In genomic region chr2:207467716-207468347, GRCh38 we compare ENCODE assay signal across 16 cellular contexts.
DNase-seq lines count a peak whose midpoint lies in the region; ATAC-seq and TF ChIP-seq lines count a peak whose summit lies in the region.
"Had no signal": no experiment of that assay in that cellular context is flagged by ENCODE, and none has a peak within 500 bp of the region (broad histone marks: within the 10 kb centered on the region; RNA-seq: fewer than 3 reads in every experiment).

No MANE protein-coding gene starts in this region.

- no peaks in the 10 kb centered on the region for H3K79me1 ChIP-seq in neuronal stem cell (ENCODE audit: low read depth, low read length)

- no TSS peak for BruUV-seq in A673 (replicated peaks; lab: Mats Ljungman, UMichigan)

- H3K4me1 ChIP-seq in foreskin keratinocyte (peaks cover 10% of the 10 kb centered on the region), A673 (ENCODE audit: insufficient read depth, low read length, poor library complexity, severe bottlenecking) (peaks cover 5% of the 10 kb centered on the region), neuronal stem cell (ENCODE audit: control insufficient read depth in 2 of 2, insufficient read depth in 1 of 2, low read depth in 1 of 2, low read length in 2 of 2) (peaks cover under 1 to 7% of the 10 kb centered on the region in 2 donors)
- H3K4me1 ChIP-seq: ascending aorta had no signal

- intact Hi-C loops in A673 (cut with micrococcal nuclease; ENCODE audit: unreplicated experiment): no loop called here

- POLR2A ChIA-PET in RWPE1 (lab: Yijun Ruan, JAX; ENCODE audit: low non-redundant PET): interaction anchor here (0.5 kb wide), 1 partner anchor 105 kb away, joined by 3 read pairs; no protein-coding TSS in a partner anchor
- POLR2A ChIA-PET in A673 (lab: Charles Lee; ENCODE audit: low non-redundant PET): no interaction called here
- POLR2A ChIA-PET in HEK293T (lab: Yijun Ruan, JAX): no interaction called here

- no peak overlapping the region for H3K4ac ChIP-seq in neuronal stem cell (ENCODE audit: low read length)

- H3K9me3 ChIP-seq in A673 (ENCODE audit: low read depth, low read length, poor library complexity, severe bottlenecking): no peaks in the 10 kb centered on the region
- no peaks in the 10 kb centered on the region for H3K9me3 ChIP-seq in neuronal stem cell (replicated peaks in 1 of 2; ENCODE audit: control insufficient read depth in 2 of 2, insufficient read depth in 1 of 2, low read depth in 1 of 2, low read length in 2 of 2)
- H3K9me3 ChIP-seq: ascending aorta, spleen, vagina had no signal

- H2AK5ac ChIP-seq in neuronal stem cell (ENCODE audit: low read depth, low read length): no peak overlapping the region

- no peak overlapping the region for H2BK12ac ChIP-seq in neuronal stem cell (ENCODE audit: low read length)

- H3K36me3 ChIP-seq in A673 (ENCODE audit: insufficient read depth, low read length, poor library complexity, severe bottlenecking): no peaks in the 10 kb centered on the region
- no peaks in the 10 kb centered on the region for H3K36me3 ChIP-seq in neuronal stem cell (replicated peaks in 1 of 2; ENCODE audit: control insufficient read depth in 2 of 2, insufficient read depth in 2 of 2, low read length in 2 of 2)
- H3K36me3 ChIP-seq: ascending aorta, spleen, vagina had no signal

- H3K27ac ChIP-seq in RWPE1: no peak overlapping the region
- peak overlapping the region; percentile 74 for H3K27ac ChIP-seq in foreskin keratinocyte
- no peak overlapping the region for H3K27ac ChIP-seq in A673 (ENCODE audit: low read depth, low read length, poor library complexity, severe bottlenecking)
- H3K27ac ChIP-seq in neuronal stem cell (replicated peaks; ENCODE audit: low read length): no peak overlapping the region
- H3K27ac ChIP-seq: ascending aorta, spleen, vagina had no signal

- no peak overlapping the region for H3K14ac ChIP-seq in neuronal stem cell (ENCODE audit: low read length)

- ATAC-seq in GM21447 (IDR thresholded peaks at IDR 0.05; ENCODE audit: unreplicated experiment) (peak; percentile 64), foreskin keratinocyte (peak; percentile 72)

- DNase-seq in COLO829 (ENCODE audit: low spot score): peak; percentile 23
- DNase-seq in RWPE1 (ENCODE audit: low spot score): peak; percentile 22
- DNase-seq in foreskin keratinocyte: peak in 1 of 2 donors; percentile 69
- no peak for DNase-seq in A673 (ENCODE audit: low spot score)
- no peak for DNase-seq in NCI-H1092 treated with DMSO at 0.1 percent for 48 hours (lab: John Stamatoyannopoulos, UW)
- no peak for DNase-seq in neuronal stem cell (ENCODE audit: low spot score)
- no peak for DNase-seq in HEK293T (ENCODE audit: extremely low spot score)
- DNase-seq: DMS53, H9, kidney glomerular epithelial cell, NCI-H2029, spleen, T1000 had no signal

- no peak overlapping the region for H3K4me3 ChIP-seq in A673 (ENCODE audit: low read depth, low read length, poor library complexity, severe bottlenecking)
- no peak overlapping the region for H3K4me3 ChIP-seq in neuronal stem cell (ENCODE audit: low read length in 2 of 2)
- H3K4me3 ChIP-seq: ascending aorta, spleen, vagina had no signal

- no peak overlapping the region for H4K8ac ChIP-seq in neuronal stem cell (ENCODE audit: low read depth, low read length)

- CTCF ChIA-PET in RWPE1 (lab: Yijun Ruan, JAX) (interaction anchor here (0.6 kb wide), 3 partner anchors 36 to 674 kb away, joined by 3 read pairs; no protein-coding TSS in a partner anchor), A673 (lab: Charles Lee) (no interaction called here), HEK293T (lab: Yijun Ruan, JAX) (no interaction called here)

- H2BK15ac ChIP-seq in neuronal stem cell (ENCODE audit: low read length): no peak overlapping the region

- no peak overlapping the region for H3K4me2 ChIP-seq in neuronal stem cell (ENCODE audit: insufficient read depth, low read length, poor library complexity, severe bottlenecking)

- H2BK120ac ChIP-seq in neuronal stem cell (ENCODE audit: low read depth, low read length): no peak overlapping the region

- no peak overlapping the region for H2BK5ac ChIP-seq in neuronal stem cell (ENCODE audit: low read length)

- H2AFZ ChIP-seq in neuronal stem cell (ENCODE audit: low read length): no peak overlapping the region

- H3K9ac ChIP-seq in neuronal stem cell (ENCODE audit: low read depth, low read length, poor library complexity): no peak overlapping the region

- H3K18ac ChIP-seq in neuronal stem cell (ENCODE audit: low read length): no peak overlapping the region

- TF ChIP-seq CTCF in RWPE1 (conservative IDR thresholded peaks at IDR 0.05; ENCODE audit: low read depth): no peak
- no peak for TF ChIP-seq CTCF in foreskin keratinocyte (conservative IDR thresholded peaks at IDR 0.05)
- no peak for TF ChIP-seq CTCF in A673 (conservative IDR thresholded peaks at IDR 0.05; ENCODE audit: low read depth, low read length)

- H3K27me3 ChIP-seq in foreskin keratinocyte (no peaks in the 10 kb centered on the region), A673 (replicated peaks; ENCODE audit: insufficient read depth, low read depth, low read length, poor library complexity) (peaks cover 27% of the 10 kb centered on the region), neuronal stem cell (ENCODE audit: control insufficient read depth in 3 of 3, insufficient read depth in 3 of 3, low read depth in 1 of 3, low read length in 3 of 3) (no peaks in the 10 kb centered on the region)
- H3K27me3 ChIP-seq: ascending aorta, spleen, vagina had no signal

- no peak overlapping the region for H4K91ac ChIP-seq in neuronal stem cell (ENCODE audit: low read depth, low read length, poor library complexity)

- H3K23ac ChIP-seq in neuronal stem cell (ENCODE audit: low read depth, low read length, poor library complexity): no peak overlapping the region

- 100% methylated on average over 1 of the region's 6 CpGs; no CpG with 5 or more reads in 1 of the 2 donors for WGBS in neuronal stem cell (ENCODE audit: extremely low coverage in 2 of 2, insufficient read length in 2 of 2, insufficient replicate concordance in 1 of 2), 2 donors

TF ChIP-seq in HEK293T, 16 proteins besides CTCF, POLR2A, EP300 and RAD21:
- TF ChIP-seq NFRKB (IDR thresholded peaks at IDR 0.05) (no peak), ELF4 (IDR thresholded peaks at IDR 0.05) (no peak), HDGF (IDR thresholded peaks at IDR 0.05; ENCODE audit: borderline replicate concordance) (no peak), BHLHE40 (IDR thresholded peaks at IDR 0.05; ENCODE audit: borderline replicate concordance) (no peak), L3MBTL2 (conservative IDR thresholded peaks at IDR 0.05) (no peak), FOXK2 (IDR thresholded peaks at IDR 0.05) (no peak), TARDBP (IDR thresholded peaks at IDR 0.05) (no peak), SUZ12 (IDR thresholded peaks at IDR 0.05) (no peak), PKNOX1 (IDR thresholded peaks at IDR 0.05) (no peak), FOXM1 (IDR thresholded peaks at IDR 0.05; ENCODE audit: borderline replicate concordance) (no peak), CTBP1 (IDR thresholded peaks at IDR 0.05; ENCODE audit: borderline replicate concordance) (no peak), FOXA1 (IDR thresholded peaks at IDR 0.05) (no peak), LEF1 (IDR thresholded peaks at IDR 0.05; ENCODE audit: borderline replicate concordance) (no peak), ARNT (IDR thresholded peaks at IDR 0.05) (no peak), SP1 (IDR thresholded peaks at IDR 0.05) (no peak)

Comparison
In these comparisons a context has a peak if more than half of its experiments do, and no peak if none do; other contexts are left out.
1. DNase-seq: peak in COLO829 (single experiment) and RWPE1 (single experiment); none in A673 (single experiment), NCI-H1092 treated with DMSO at 0.1 percent for 48 hours (single experiment), neuronal stem cell (single experiment) and HEK293T (single experiment).